22 cellular contexts compared by ENCODE assay signal in genomic region chr9:131468031-131468430, GRCh38. TPM values are rescaled to one million over a fixed set of nuclear protein-coding genes. Genes with fewer than 3 reads are reported as not detected.
A peak's percentile ranks its signal among the peaks of the same experiment; 100 is the strongest.
DNase-seq lines count a peak whose midpoint lies in the region; ATAC-seq and TF ChIP-seq lines count a peak whose summit lies in the region.
"Had no signal": no experiment of that assay in that cellular context is flagged by ENCODE, and none has a peak within 500 bp of the region (broad histone marks: within the 10 kb centered on the region; RNA-seq: fewer than 3 reads in every experiment).

No MANE protein-coding gene starts in this region.

- peak; percentile 10 for DNase-seq in activated naive CD8-positive, alpha-beta T cell treated with anti-CD3 and anti-CD28 coated beads, Interleukin-2, amount 10 ng/mL, durations not matched to agents 7 days and 5 days
- DNase-seq in activated naive CD8-positive, alpha-beta T cell treated with anti-CD3 and anti-CD28 coated beads for 36 hours: no peak
- DNase-seq in spleen (peak; percentile 2), glomerular visceral epithelial cell (ENCODE audit: extremely low spot score) (no peak)
- DNase-seq: COR-L47; H9; HFFc6; IMR-90; MM.1S; NCI-H446 treated with DMSO at 0.1 percent for 48 hours; NCI-H526; NCI-H82; NK-92 treated with Interleukin-12 subunit alpha and Interleukin-12 subunit beta, amount 100 ng/mL, for 24 hours; PC-3; SJCRH30 had no signal

- peaks cover 0 to 3% (median 0%) of the 10 kb centered on the region in 8 donors for H3K9me3 ChIP-seq in spleen
- H3K9me3 ChIP-seq: BLaER1, SJCRH30 had no signal

- TF ChIP-seq POLR2A in spleen (IDR thresholded peaks at IDR 0.05): no peak

- no peak for ATAC-seq in activated naive CD8-positive, alpha-beta T cell treated with anti-CD3 and anti-CD28 coated beads, Interleukin-2, amount 10 ng/mL, durations not matched to agents 7 days and 5 days (ENCODE audit: low read depth)
- ATAC-seq in HG02623 (IDR thresholded peaks at IDR 0.05; ENCODE audit: unreplicated experiment) (no peak), GM19328 (IDR thresholded peaks at IDR 0.05; ENCODE audit: unreplicated experiment) (no peak)
- ATAC-seq: PC-3, Right ventricle myocardium inferior had no signal

- TF ChIP-seq CTCF in VCaP (conservative IDR thresholded peaks at IDR 0.05) (no peak), spleen (IDR thresholded peaks at IDR 0.05 in 8 of 11, conservative IDR thresholded peaks at IDR 0.05 in 3 of 11) (no peak)

- peaks cover 0 to 13% (median 6%) of the 10 kb centered on the region in 6 donors for H3K4me1 ChIP-seq in spleen
- H3K4me1 ChIP-seq: BLaER1, SJCRH30 had no signal

- peaks cover 2% of the 10 kb centered on the region for H3K4me1 Mint-ChIP-seq in activated naive CD8-positive, alpha-beta T cell treated with anti-CD3 and anti-CD28 coated beads, Interleukin-2, amount 10 ng/mL, durations not matched to agents 7 days and 5 days
- peaks cover under 1% of the 10 kb centered on the region for H3K4me1 Mint-ChIP-seq in activated naive CD8-positive, alpha-beta T cell treated with anti-CD3 and anti-CD28 coated beads for 36 hours
- H3K4me1 Mint-ChIP-seq: H9 had no signal

- intact Hi-C loops in spleen (cut with DNase I; ENCODE audit: low total_unique reads): no loop called here

- H3K27ac ChIP-seq in VCaP: peak overlapping the region; percentile 64
- H3K27ac ChIP-seq in spleen: no peak overlapping the region
- H3K27ac ChIP-seq: BLaER1, KMS-11, SJCRH30 had no signal

- no peak overlapping the region for H3K4me3 ChIP-seq in spleen
- H3K4me3 ChIP-seq: BLaER1, SJCRH30 had no signal

- WGBS in spleen, 5 donors: 92 to 97% (median 95%) methylated on average over 4 of the region's 4 CpGs

- H3K27me3 Mint-ChIP-seq in activated naive CD8-positive, alpha-beta T cell treated with anti-CD3 and anti-CD28 coated beads, Interleukin-2, amount 10 ng/mL, durations not matched to agents 7 days and 5 days: no peaks in the 10 kb centered on the region
- no peaks in the 10 kb centered on the region for H3K27me3 Mint-ChIP-seq in activated naive CD8-positive, alpha-beta T cell treated with anti-CD3 and anti-CD28 coated beads for 36 hours
- H3K27me3 Mint-ChIP-seq: CD4-positive, alpha-beta T cell had no signal

- no peaks in the 10 kb centered on the region for H3K27me3 ChIP-seq in spleen (replicated peaks in 1 of 7)
- H3K27me3 ChIP-seq: BLaER1, SJCRH30 had no signal

- H3K9me3 Mint-ChIP-seq in activated naive CD8-positive, alpha-beta T cell treated with anti-CD3 and anti-CD28 coated beads, Interleukin-2, amount 10 ng/mL, durations not matched to agents 7 days and 5 days: no peaks in the 10 kb centered on the region
- H3K9me3 Mint-ChIP-seq in activated naive CD8-positive, alpha-beta T cell treated with anti-CD3 and anti-CD28 coated beads for 36 hours: no peaks in the 10 kb centered on the region
- H3K9me3 Mint-ChIP-seq: CD4-positive, alpha-beta T cell; H9; HFFc6 had no signal

- peaks cover 3 to 100% (median 97%) of the 10 kb centered on the region in 6 donors for H3K36me3 ChIP-seq in spleen

- peaks cover 47% of the 10 kb centered on the region for H3K36me3 Mint-ChIP-seq in activated naive CD8-positive, alpha-beta T cell treated with anti-CD3 and anti-CD28 coated beads, Interleukin-2, amount 10 ng/mL, durations not matched to agents 7 days and 5 days
- H3K36me3 Mint-ChIP-seq in activated naive CD8-positive, alpha-beta T cell treated with anti-CD3 and anti-CD28 coated beads for 36 hours: peaks cover 43% of the 10 kb centered on the region

- no peak overlapping the region for H3K27ac Mint-ChIP-seq in activated naive CD8-positive, alpha-beta T cell treated with anti-CD3 and anti-CD28 coated beads, Interleukin-2, amount 10 ng/mL, durations not matched to agents 7 days and 5 days
- H3K27ac Mint-ChIP-seq in activated naive CD8-positive, alpha-beta T cell treated with anti-CD3 and anti-CD28 coated beads for 36 hours: no peak overlapping the region
- H3K27ac Mint-ChIP-seq: HFFc6 had no signal

- POLR2A ChIA-PET in activated naive CD8-positive, alpha-beta T cell treated with anti-CD3 and anti-CD28 coated beads, Interleukin-2, amount 10 ng/mL, durations not matched to agents 7 days and 5 days (lab: Charles Lee): no interaction called here

- H3K4me3 Mint-ChIP-seq in activated naive CD8-positive, alpha-beta T cell treated with anti-CD3 and anti-CD28 coated beads, Interleukin-2, amount 10 ng/mL, durations not matched to agents 7 days and 5 days: no peak overlapping the region
- no peak overlapping the region for H3K4me3 Mint-ChIP-seq in activated naive CD8-positive, alpha-beta T cell treated with anti-CD3 and anti-CD28 coated beads for 36 hours
- H3K4me3 Mint-ChIP-seq: CD4-positive, alpha-beta T cell; H9; HFFc6 had no signal

RNA-seq across cellular contexts. Expression of gene POMT1, which starts 34.7 kb away (rescaled TPM):
- total RNA-seq in activated naive CD8-positive, alpha-beta T cell treated with anti-CD3 and anti-CD28 coated beads, Interleukin-2, amount 10 ng/mL, durations not matched to agents 7 days and 5 days: 10 to 100 TPM; 44.0 to 51.4 TPM
- total RNA-seq in activated naive CD8-positive, alpha-beta T cell treated with anti-CD3 and anti-CD28 coated beads for 36 hours: 10 to 100 TPM; 19.4 to 21.5 TPM
- total RNA-seq in spleen: 10 to 100 TPM; 24.5 to 45.8 (median 30.0) TPM
- polyA plus RNA-seq in spleen: 10 to 100 TPM; 20.4 to 66.5 (median 47.5) TPM

Comparison
In these comparisons a context has a peak if more than half of its experiments do, and no peak if none do; other contexts are left out.
1. DNase-seq: peak in activated naive CD8-positive, alpha-beta T cell treated with anti-CD3 and anti-CD28 coated beads, Interleukin-2, amount 10 ng/mL, durations not matched to agents 7 days and 5 days (single experiment) and spleen (single experiment); none in activated naive CD8-positive, alpha-beta T cell treated with anti-CD3 and anti-CD28 coated beads for 36 hours (single experiment) and glomerular visceral epithelial cell (single experiment).